In genomic region chr7:12633589-12633988, GRCh38 we compare ENCODE assay signal across 15 cellular contexts. TPM values are rescaled to one million over a fixed set of nuclear protein-coding genes. Genes with fewer than 3 reads are reported as not detected.
DNase-seq lines count a peak whose midpoint lies in the region; ATAC-seq, FAIRE-seq and TF ChIP-seq lines count a peak whose summit lies in the region.
"Had no signal": no experiment of that assay in that cellular context is flagged by ENCODE, and none has a peak within 500 bp of the region (broad histone marks: within the 10 kb centered on the region; RNA-seq: fewer than 3 reads in every experiment).

No MANE protein-coding gene starts in this region.

- H3K9me2 ChIP-seq in GM23338 (ENCODE audit: insufficient read depth) = no peaks in the 10 kb centered on the region

- H3K4me1 ChIP-seq in GM23338 (ENCODE audit: insufficient read depth) = no peaks in the 10 kb centered on the region
- no peaks in the 10 kb centered on the region; a peak in 2 of 5 replicates for H3K4me1 ChIP-seq in K562 (replicated peaks in 1 of 2; ENCODE audit: control insufficient read depth in 2 of 2, insufficient read depth in 2 of 2, low read length in 2 of 2)

- H3K27me3 ChIP-seq in GM23338 (ENCODE audit: insufficient read depth) = no peaks in the 10 kb centered on the region
- no peaks in the 10 kb centered on the region for H3K27me3 ChIP-seq in K562 (ENCODE audit: control insufficient read depth in 2 of 2, insufficient read depth in 2 of 2, low read length in 2 of 2)

- FAIRE-seq in K562 (lab: Jason Lieb, UNC) = peak; percentile 58
- FAIRE-seq: A204.1, H1 had no signal

- H3F3A ChIP-seq in GM23338 (replicated peaks; ENCODE audit: low read depth) = no peaks in the 10 kb centered on the region

- CTCF ChIA-PET in K562 (lab: Yijun Ruan, JAX; ENCODE audit: low intra/inter-chr PET ratio) = no interaction called here

- no peak overlapping the region for H3K4me2 ChIP-seq in GM23338
- no peak overlapping the region for H3K4me2 ChIP-seq in K562 (ENCODE audit: insufficient read depth, low read length)

- POLR2A ChIA-PET in K562 (lab: Yijun Ruan, JAX) = no interaction called here

- no peaks in the 10 kb centered on the region for H3K79me2 ChIP-seq in GM23338 (replicated peaks; ENCODE audit: insufficient read depth)
- H3K79me2 ChIP-seq in K562 (ENCODE audit: control insufficient read depth, insufficient read depth, low read length) = no peaks in the 10 kb centered on the region

- H3K4me3 ChIP-seq in GM23338 (no peak overlapping the region), K562 (no peak overlapping the region)

- DNase-seq in stimulated activated naive CD8-positive, alpha-beta T cell treated with anti-CD3 and anti-CD28 coated beads, Interleukin-15, amount 100 ng/mL, for 72 hours = no peak
- no peak for DNase-seq in stimulated activated naive CD8-positive, alpha-beta T cell treated with anti-CD3 and anti-CD28 coated beads, Interleukin-15, Interleukin-2, amounts not matched to agents 100 U/mL and 50 U/mL, for 24 hours
- no peak for DNase-seq in GM23338 (ENCODE audit: low spot score)
- DNase-seq in K562 (ENCODE audit: extremely low read depth in 1 of 4, low spot score in 3 of 4) = no peak
- no peak for DNase-seq in stimulated activated naive CD4-positive, alpha-beta T cell (lab: John Stamatoyannopoulos, UW)
- no peak for DNase-seq in NCI-H187 treated with DMSO at 0.1 percent for 48 hours (lab: John Stamatoyannopoulos, UW)
- no peak for DNase-seq in germinal center (ENCODE audit: low spot score)
- DNase-seq: ACHN; Calu3; CD8-positive, alpha-beta T cell; DMS79 treated with DMSO at 0.1 percent for 48 hours; GF-D8; H9 had no signal

- H3K9me1 ChIP-seq in K562 (ENCODE audit: control insufficient read depth, insufficient read depth, low read length) = no peaks in the 10 kb centered on the region

- H3K9me3 Mint-ChIP-seq in stimulated activated naive CD8-positive, alpha-beta T cell treated with anti-CD3 and anti-CD28 coated beads, Interleukin-15, amount 100 ng/mL, for 72 hours = no peaks in the 10 kb centered on the region
- H3K9me3 Mint-ChIP-seq in GM23338 = no peaks in the 10 kb centered on the region
- H3K9me3 Mint-ChIP-seq: CD8-positive, alpha-beta T cell; H9 had no signal

- intact Hi-C loops in K562 (cut with micrococcal nuclease) = no loop called here

- H4K20me1 ChIP-seq in GM23338 (replicated peaks; ENCODE audit: insufficient read depth) = no peaks in the 10 kb centered on the region
- no peaks in the 10 kb centered on the region for H4K20me1 ChIP-seq in K562 (replicated peaks; ENCODE audit: control insufficient read depth, insufficient read depth, low read length)

- peak; percentile 34 for ATAC-seq in stimulated activated naive CD8-positive, alpha-beta T cell treated with anti-CD3 and anti-CD28 coated beads, Interleukin-15, amount 100 ng/mL, for 72 hours
- no peak for ATAC-seq in stimulated activated naive CD8-positive, alpha-beta T cell treated with anti-CD3 and anti-CD28 coated beads, Interleukin-15, Interleukin-2, amounts not matched to agents 100 U/mL and 50 U/mL, for 24 hours
- no peak for ATAC-seq in GM23338
- no peak for ATAC-seq in K562
- ATAC-seq: CD8-positive, alpha-beta T cell had no signal

- no peak for TF ChIP-seq EP300 in K562 (IDR thresholded peaks at IDR 0.05; ENCODE audit: low read length)

- 7% methylated on average over 4 of the region's 4 CpGs for WGBS in K562 (ENCODE audit: insufficient coverage, low coverage, missing lambda C conversion rate)

- in situ Hi-C loops in K562 (cut with MboI) = no loop called here

- TF ChIP-seq POLR2A in K562 (conservative IDR thresholded peaks at IDR 0.05) = no peak

- no peaks in the 10 kb centered on the region for H3K9me3 ChIP-seq in K562 (replicated peaks; ENCODE audit: control insufficient read depth, insufficient read depth, low read depth, low read length)

- no peak overlapping the region for H3K4me3 Mint-ChIP-seq in stimulated activated naive CD8-positive, alpha-beta T cell treated with anti-CD3 and anti-CD28 coated beads, Interleukin-15, amount 100 ng/mL, for 72 hours
- H3K4me3 Mint-ChIP-seq in GM23338 = no peak overlapping the region
- H3K4me3 Mint-ChIP-seq: CD8-positive, alpha-beta T cell; H9 had no signal

- no peak overlapping the region for H3K27ac ChIP-seq in GM23338 (ENCODE audit: low read depth)
- H3K27ac ChIP-seq in K562 (ENCODE audit: extremely low read depth, low read depth, low read length) = no peak overlapping the region

- peaks cover 6% of the 10 kb centered on the region for H3K4me1 Mint-ChIP-seq in stimulated activated naive CD8-positive, alpha-beta T cell treated with anti-CD3 and anti-CD28 coated beads, Interleukin-15, amount 100 ng/mL, for 72 hours
- peaks cover 4% of the 10 kb centered on the region; the same call in 2 of the 3 replicates for H3K4me1 Mint-ChIP-seq in GM23338

- H3K9ac ChIP-seq in K562 (ENCODE audit: insufficient read depth in 1 of 2, low read depth in 2 of 2, low read length in 2 of 2) = no peak overlapping the region

- no peak for TF ChIP-seq RAD21 in K562 (CRISPR knock-in tag; conservative IDR thresholded peaks at IDR 0.05 in 1 of 2, IDR thresholded peaks at IDR 0.05 in 1 of 2)

- H3K27me3 Mint-ChIP-seq in stimulated activated naive CD8-positive, alpha-beta T cell treated with anti-CD3 and anti-CD28 coated beads, Interleukin-15, amount 100 ng/mL, for 72 hours = peaks cover 12% of the 10 kb centered on the region
- H3K27me3 Mint-ChIP-seq in GM23338 (ENCODE audit: insufficient read depth, low read depth, poor library complexity) = peaks cover 2% of the 10 kb centered on the region

- no peaks in the 10 kb centered on the region for H3K36me3 Mint-ChIP-seq in GM23338 (ENCODE audit: low read depth)
- H3K36me3 Mint-ChIP-seq: CD8-positive, alpha-beta T cell had no signal

- H2AFZ ChIP-seq in GM23338 = 0 out of 2 replicates have a peak overlapping the region, but pooled peaks have one; percentile 6
- H2AFZ ChIP-seq in K562 (ENCODE audit: low read depth, low read length) = no peak overlapping the region

- TF ChIP-seq CTCF in GM23338 (conservative IDR thresholded peaks at IDR 0.05; ENCODE audit: low read depth in 2 of 2) = no peak
- TF ChIP-seq CTCF in K562 (IDR thresholded peaks at IDR 0.05 in 2 of 3, conservative IDR thresholded peaks at IDR 0.05 in 1 of 3; ENCODE audit: insufficient read depth in 2 of 3, low read depth in 1 of 3, low read length in 3 of 3) = no peak

- BruUV-seq in K562 (replicated peaks; lab: Mats Ljungman, UMichigan) = no TSS peak

- H3K36me3 ChIP-seq in GM23338 (ENCODE audit: insufficient read depth) (no peaks in the 10 kb centered on the region), K562 (ENCODE audit: control insufficient read depth, insufficient read depth, low read length) (peaks cover 7% of the 10 kb centered on the region; the same call in 1 of the 3 replicates)

- H3K27ac Mint-ChIP-seq in stimulated activated naive CD8-positive, alpha-beta T cell treated with anti-CD3 and anti-CD28 coated beads, Interleukin-15, amount 100 ng/mL, for 72 hours = no peak overlapping the region
- no peak overlapping the region for H3K27ac Mint-ChIP-seq in GM23338
- H3K27ac Mint-ChIP-seq: CD8-positive, alpha-beta T cell; H9 had no signal

TF ChIP-seq in K562, 482 proteins besides CTCF, POLR2A, EP300 and RAD21 (continues in another document):
- TF ChIP-seq LCOR (CRISPR knock-in tag; IDR thresholded peaks at IDR 0.05) = no peak
- TF ChIP-seq, protein P1, sequence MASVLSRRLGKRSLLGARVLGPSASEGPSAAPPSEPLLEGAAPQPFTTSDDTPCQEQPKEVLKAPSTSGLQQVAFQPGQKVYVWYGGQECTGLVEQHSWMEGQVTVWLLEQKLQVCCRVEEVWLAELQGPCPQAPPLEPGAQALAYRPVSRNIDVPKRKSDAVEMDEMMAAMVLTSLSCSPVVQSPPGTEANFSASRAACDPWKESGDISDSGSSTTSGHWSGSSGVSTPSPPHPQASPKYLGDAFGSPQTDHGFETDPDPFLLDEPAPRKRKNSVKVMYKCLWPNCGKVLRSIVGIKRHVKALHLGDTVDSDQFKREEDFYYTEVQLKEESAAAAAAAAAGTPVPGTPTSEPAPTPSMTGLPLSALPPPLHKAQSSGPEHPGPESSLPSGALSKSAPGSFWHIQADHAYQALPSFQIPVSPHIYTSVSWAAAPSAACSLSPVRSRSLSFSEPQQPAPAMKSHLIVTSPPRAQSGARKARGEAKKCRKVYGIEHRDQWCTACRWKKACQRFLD (CRISPR knock-in tag; IDR thresholded peaks at IDR 0.05) = no peak
- no peak for TF ChIP-seq TEAD4 (IDR thresholded peaks at IDR 0.05; ENCODE audit: low read length)
- TF ChIP-seq TEAD4 (CRISPR knock-in tag; IDR thresholded peaks at IDR 0.05; ENCODE audit: borderline replicate concordance) = no peak
- no peak for TF ChIP-seq FOXJ2 (tag; IDR thresholded peaks at IDR 0.05)
- TF ChIP-seq NR0B1 (IDR thresholded peaks at IDR 0.05; ENCODE audit: partially characterized antibody) = no peak

RNA-seq across cellular contexts. Expression of gene ARL4A, which starts 53.8 kb away (rescaled TPM):
- 48.9 and 49.2 TPM in 2 replicates for total RNA-seq in GM23338 (2014; rRNA removed; shearing (Covaris generic))
- polyA plus RNA-seq in GM23338 (2016; fragmentation: Nextera tagmentation; extraction: Ambion mirVana) (76.1 and 82.5 TPM in 2 replicates), K562 (2011; rRNA removed) (170 and 244 TPM in 2 replicates), K562 (2014; fragmentation: Illumina TruSeq; extraction: Trizol) (172 and 178 TPM in 2 replicates), K562 (2014; fragmentation: Nextera tagmentation; extraction: Ambion mirVana) (100 to 1,000 TPM; 553 to 688 TPM), K562 (2014; rRNA removed) (143 and 153 TPM in 2 replicates)
- 106 and 313 TPM in 2 replicates for total RNA-seq in K562 (2011; cell fraction: chromatin; rRNA removed; ENCODE audit: low replicate concordance)
- 71.9 and 88.4 TPM in 2 replicates for total RNA-seq in K562 (2011; cell fraction: nucleolus; rRNA removed)
- 146 and 153 TPM in 2 replicates for total RNA-seq in K562 (2011; cell fraction: nucleoplasm; rRNA removed)
- total RNA-seq in K562 (2014; rRNA removed) (96.3 and 118 TPM in 2 replicates), K562 (2014; rRNA removed; fragmentation: Illumina TruSeq; extraction: Trizol) (226 and 276 TPM in 2 replicates), K562 (2015; rRNA removed; fragmentation: Illumina TruSeq; extraction: Trizol) (118 and 129 TPM in 2 replicates), K562 (2021) (130 and 134 TPM in 2 replicates)
- polyA plus RNA-seq in K562 (2011; cell fraction: cytosol; rRNA removed) = 44.4 and 98.4 TPM in 2 replicates
- 65.4 and 97.9 TPM in 2 replicates for polyA plus RNA-seq in K562 (2011; cell fraction: nucleus; rRNA removed)
- 85.7 and 127 TPM in 2 replicates for polyA plus RNA-seq in K562 (2012)
- 304 and 306 TPM in 2 replicates for polyA minus RNA-seq in K562 (2011; rRNA and poly(A)+ RNA removed)
- 57.3 and 86.6 TPM in 2 replicates for polyA minus RNA-seq in K562 (2011; cell fraction: cytosol; rRNA and poly(A)+ RNA removed)
- 110 and 254 TPM in 2 replicates for polyA minus RNA-seq in K562 (2011; cell fraction: nucleus; rRNA and poly(A)+ RNA removed)
